ENCODE assay signal across 8 cellular contexts in the genomic region with DNA sequence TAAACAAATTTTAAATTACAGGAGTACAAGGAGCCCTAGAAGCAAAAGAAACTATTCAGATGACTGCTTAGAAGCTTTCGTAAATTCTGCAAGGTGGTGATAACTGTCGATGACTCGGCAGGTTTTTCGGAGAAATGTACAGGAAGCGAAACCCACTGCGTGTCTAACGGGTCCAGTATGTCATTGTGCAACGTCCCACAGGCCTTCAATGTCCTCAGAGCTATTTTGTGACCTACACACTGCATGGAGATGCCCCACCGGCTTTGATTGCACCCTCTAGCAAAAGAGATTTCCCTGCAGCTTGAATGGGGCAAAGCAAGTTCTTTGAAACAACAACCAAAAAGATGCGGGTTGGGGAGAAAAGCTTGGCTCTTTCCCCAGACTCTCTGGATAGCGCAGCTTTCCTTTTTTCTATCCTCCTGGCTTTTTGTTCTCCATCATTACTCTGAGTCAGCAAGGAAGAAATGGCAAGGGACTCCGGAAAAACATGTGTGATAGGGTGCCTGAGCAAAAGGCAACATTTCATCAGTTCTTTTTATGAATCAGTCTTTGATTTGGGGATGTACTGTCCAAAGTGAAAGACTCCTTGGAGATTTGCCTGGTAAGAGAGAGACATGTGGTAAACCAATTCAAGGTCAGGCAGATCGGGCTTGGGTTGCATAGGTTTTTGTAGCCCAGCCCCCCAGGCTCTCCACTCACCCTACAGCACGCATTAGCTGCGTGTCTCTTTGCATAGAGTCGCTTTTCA.
DNase-seq lines count a peak whose midpoint lies in the region; ATAC-seq and TF ChIP-seq lines count a peak whose summit lies in the region.

No MANE protein-coding gene starts in this region.

- intact Hi-C loops in activated CD4-positive, alpha-beta T cell treated with anti-CD3 and anti-CD28 coated beads, Interleukin-2, amount 10 ng/mL, durations not matched to agents 24 days and 14 days (cut with micrococcal nuclease), result loop anchor here (1.0 to 5.0 kb wide), 2 partner anchors 12 to 744 kb away; no protein-coding TSS in a partner anchor

- H3K9me3 Mint-ChIP-seq in activated CD4-positive, alpha-beta T cell treated with anti-CD3 and anti-CD28 coated beads, Interleukin-2, amount 10 ng/mL, durations not matched to agents 24 days and 14 days, result peaks cover 12% of the 10 kb centered on the region
- peaks cover 26% of the 10 kb centered on the region for H3K9me3 Mint-ChIP-seq in progenitor cell of endocrine pancreas (ENCODE audit: low read depth)

- H3K4me3 Mint-ChIP-seq in activated CD4-positive, alpha-beta T cell treated with anti-CD3 and anti-CD28 coated beads, Interleukin-2, amount 10 ng/mL, durations not matched to agents 24 days and 14 days, result peak overlapping the region; percentile 71
- no peak overlapping the region for H3K4me3 Mint-ChIP-seq in progenitor cell of endocrine pancreas (ENCODE audit: low read depth)

- H3K4me1 ChIP-seq in right atrium auricular region, result no peaks in the 10 kb centered on the region

- H3K36me3 ChIP-seq in right atrium auricular region, result no peaks in the 10 kb centered on the region

- ATAC-seq in GM21447 (IDR thresholded peaks at IDR 0.05; ENCODE audit: unreplicated experiment) (peak; percentile 71), HG03571 (IDR thresholded peaks at IDR 0.05; ENCODE audit: unreplicated experiment) (peak; percentile 80)

- H3K4me1 Mint-ChIP-seq in activated CD4-positive, alpha-beta T cell treated with anti-CD3 and anti-CD28 coated beads, Interleukin-2, amount 10 ng/mL, durations not matched to agents 24 days and 14 days, result peaks cover 31% of the 10 kb centered on the region
- H3K4me1 Mint-ChIP-seq in progenitor cell of endocrine pancreas (ENCODE audit: low read depth), result peaks cover 5% of the 10 kb centered on the region

- TF ChIP-seq CTCF in GM10248 (IDR thresholded peaks at IDR 0.05; ENCODE audit: control extremely low read depth, extremely low read depth, low read depth, missing control alignments), result no peak
- no peak for TF ChIP-seq CTCF in right atrium auricular region (IDR thresholded peaks at IDR 0.05)
- no peak for TF ChIP-seq CTCF in progenitor cell of endocrine pancreas (IDR thresholded peaks at IDR 0.05; ENCODE audit: unreplicated experiment)

- no peaks in the 10 kb centered on the region for H3K9me3 ChIP-seq in right atrium auricular region

- CTCF ChIA-PET in GM10248 (lab: Yijun Ruan, JAX), result interaction anchor here (1.0 kb wide), 1 partner anchor 10 kb away, joined by 3 read pairs; no protein-coding TSS in a partner anchor

- no peaks in the 10 kb centered on the region for H3K27me3 ChIP-seq in right atrium auricular region

- H3K27ac ChIP-seq in right atrium auricular region, result no peak overlapping the region

- H3K27me3 Mint-ChIP-seq in activated CD4-positive, alpha-beta T cell treated with anti-CD3 and anti-CD28 coated beads, Interleukin-2, amount 10 ng/mL, durations not matched to agents 24 days and 14 days, result no peaks in the 10 kb centered on the region
- H3K27me3 Mint-ChIP-seq in progenitor cell of endocrine pancreas, result no peaks in the 10 kb centered on the region

- H3K36me3 Mint-ChIP-seq in activated CD4-positive, alpha-beta T cell treated with anti-CD3 and anti-CD28 coated beads, Interleukin-2, amount 10 ng/mL, durations not matched to agents 24 days and 14 days (ENCODE audit: low read depth), result peaks cover 5% of the 10 kb centered on the region
- H3K36me3 Mint-ChIP-seq in progenitor cell of endocrine pancreas (ENCODE audit: insufficient read depth), result no peaks in the 10 kb centered on the region

- DNase-seq in GM10248 (ENCODE audit: extremely low spot score) (peak; percentile 45), right atrium auricular region (ENCODE audit: low spot score) (peak; percentile 66), NCI-H345 (lab: John Stamatoyannopoulos, UW) (no peak), NCI-H748 treated with DMSO at 0.1 percent for 48 hours (lab: John Stamatoyannopoulos, UW) (no peak), progenitor cell of endocrine pancreas (ENCODE audit: low spot score, unreplicated experiment) (no peak)
- DNase-seq in activated CD4-positive, alpha-beta T cell treated with anti-CD3 and anti-CD28 coated beads, Interleukin-2, amount 10 ng/mL, durations not matched to agents 24 days and 14 days, result peak; percentile 85

- POLR2A ChIA-PET in GM10248 (lab: Yijun Ruan, JAX), result no interaction called here

- H3K27ac Mint-ChIP-seq in activated CD4-positive, alpha-beta T cell treated with anti-CD3 and anti-CD28 coated beads, Interleukin-2, amount 10 ng/mL, durations not matched to agents 24 days and 14 days, result peak overlapping the region; percentile 86
- H3K27ac Mint-ChIP-seq in progenitor cell of endocrine pancreas, result no peak overlapping the region

- no peak overlapping the region for H3K4me3 ChIP-seq in right atrium auricular region

Comparison
In these comparisons a context has a peak if more than half of its experiments do, and no peak if none do; other contexts are left out.
1. DNase-seq: peak in GM10248 (single experiment), activated CD4-positive, alpha-beta T cell treated with anti-CD3 and anti-CD28 coated beads, Interleukin-2, amount 10 ng/mL, durations not matched to agents 24 days and 14 days (single experiment) and right atrium auricular region (single experiment); none in NCI-H345 (single experiment), NCI-H748 treated with DMSO at 0.1 percent for 48 hours (single experiment) and progenitor cell of endocrine pancreas (single experiment).